14 cellular contexts compared by ENCODE assay signal in the genomic region with DNA sequence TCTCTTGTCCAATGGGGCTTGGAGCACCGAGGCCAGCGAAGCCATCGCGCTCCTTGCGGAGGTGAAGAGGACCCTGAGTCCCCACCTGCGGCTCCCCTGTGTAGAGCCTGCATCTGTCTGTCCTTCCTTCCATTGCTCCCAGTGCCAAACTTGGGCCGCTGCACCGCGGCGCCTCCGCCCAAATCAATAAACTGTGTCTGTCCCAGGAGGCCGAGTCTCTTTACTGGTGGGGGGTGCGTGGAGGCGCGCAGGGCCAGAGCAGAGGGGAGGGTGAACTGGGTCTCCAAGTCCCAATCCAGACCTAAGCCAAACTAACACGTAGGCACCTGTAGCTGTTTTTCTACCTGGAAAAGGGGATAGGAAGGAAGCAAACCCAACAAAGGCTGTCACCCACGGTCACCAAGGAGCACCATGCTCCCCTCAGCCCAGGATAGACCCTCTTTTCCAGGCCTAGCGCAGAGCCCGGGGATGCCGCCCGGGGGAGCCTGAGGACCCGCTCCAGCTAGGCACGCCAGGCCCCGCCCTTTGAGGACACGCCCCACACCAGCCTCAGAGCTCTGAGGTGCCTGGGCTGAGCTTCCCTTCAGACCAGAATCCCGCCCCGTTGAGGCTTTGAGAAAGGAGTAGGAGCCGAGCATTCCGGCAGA. TPM values are rescaled to one million over a fixed set of nuclear protein-coding genes. Genes with fewer than 3 reads are reported as not detected.
DNase-seq lines count a peak whose midpoint lies in the region; TF ChIP-seq lines count a peak whose summit lies in the region.
"Had no signal": no experiment of that assay in that cellular context is flagged by ENCODE, and none has a peak within 500 bp of the region (broad histone marks: within the 10 kb centered on the region; RNA-seq: fewer than 3 reads in every experiment).

No MANE protein-coding gene starts in this region.

- no peak for TF ChIP-seq POLR2A in spleen (IDR thresholded peaks at IDR 0.05)

- peaks cover 99% of the 10 kb centered on the region for H3K27me3 ChIP-seq in endodermal cell (ENCODE audit: control insufficient read depth, insufficient read depth, low read length, poor library complexity, severe bottlenecking)
- H3K27me3 ChIP-seq in spleen (replicated peaks in 1 of 7), result peaks cover 2 to 100% (median 88%) of the 10 kb centered on the region in 7 donors

- peaks cover 7% of the 10 kb centered on the region for H3K9me3 Mint-ChIP-seq in activated CD4-positive, alpha-beta T cell treated with anti-CD3 and anti-CD28 coated beads, Interleukin-2, amount 10 ng/mL, durations not matched to agents 24 days and 14 days
- H3K9me3 Mint-ChIP-seq in endodermal cell, result peaks cover 16% of the 10 kb centered on the region

- peak overlapping the region; percentile 48 for H3K27ac Mint-ChIP-seq in activated CD4-positive, alpha-beta T cell treated with anti-CD3 and anti-CD28 coated beads, Interleukin-2, amount 10 ng/mL, durations not matched to agents 24 days and 14 days
- no peak overlapping the region for H3K27ac Mint-ChIP-seq in endodermal cell
- H3K27ac Mint-ChIP-seq: activated CD4-positive, alpha-beta T cell treated with anti-CD3 and anti-CD28 coated beads for 36 hours had no signal

- H3K27ac ChIP-seq in endodermal cell (ENCODE audit: low read depth, low read length) (no peak overlapping the region), spleen (no peak overlapping the region)
- H3K27ac ChIP-seq: dorsolateral prefrontal cortex, gastroesophageal sphincter had no signal

- WGBS in endodermal cell (ENCODE audit: insufficient coverage in 1 of 2, insufficient read length in 1 of 2), 2 experiments, result 6 to 10% methylated on average over 12 to 29 of the region's 29 CpGs
- 10 to 18% (median 11%) methylated on average over 21 to 29 of the region's 29 CpGs for WGBS in spleen, 5 donors

- intact Hi-C loops in activated CD4-positive, alpha-beta T cell treated with anti-CD3 and anti-CD28 coated beads, Interleukin-2, amount 10 ng/mL, durations not matched to agents 24 days and 14 days (cut with micrococcal nuclease), result loop anchor here (10.0 kb wide), 1 partner anchor 1382 kb away; no protein-coding TSS in a partner anchor
- intact Hi-C loops in spleen (cut with DNase I; ENCODE audit: low total_unique reads), result no loop called here

- H3K36me3 ChIP-seq in endodermal cell (ENCODE audit: control insufficient read depth, insufficient read depth, low read length), result no peaks in the 10 kb centered on the region
- H3K36me3 ChIP-seq in spleen, result no peaks in the 10 kb centered on the region
- H3K36me3 ChIP-seq: gastroesophageal sphincter had no signal

- no peak for DNase-seq in activated CD4-positive, alpha-beta T cell treated with anti-CD3 and anti-CD28 coated beads, Interleukin-2, amount 10 ng/mL, durations not matched to agents 24 days and 14 days
- DNase-seq in activated CD4-positive, alpha-beta T cell treated with anti-CD3 and anti-CD28 coated beads, Interleukin-2, amount 50 U/mL, for 48 hours, result no peak
- DNase-seq in NCI-H526 treated with DMSO at 0.1 percent for 48 hours (lab: John Stamatoyannopoulos, UW), result peak; percentile 53
- DNase-seq in endodermal cell, result peak; percentile 93
- DNase-seq in spleen, result peak; percentile 47
- DNase-seq in AG08396 (ENCODE audit: low spot score), result no peak
- no peak for DNase-seq in NCI-H774 (lab: John Stamatoyannopoulos, UW)
- no peak for DNase-seq in EL
- DNase-seq: activated CD4-positive, alpha-beta T cell treated with anti-CD3 and anti-CD28 coated beads for 36 hours; NCI-H2171; SHP77 treated with DMSO at 0.1 percent for 48 hours had no signal

- no peak overlapping the region for H3K9ac ChIP-seq in endodermal cell (ENCODE audit: extremely low read depth, low read length, poor library complexity, severe bottlenecking)

- H3K4me3 Mint-ChIP-seq in activated CD4-positive, alpha-beta T cell treated with anti-CD3 and anti-CD28 coated beads, Interleukin-2, amount 10 ng/mL, durations not matched to agents 24 days and 14 days, result peak overlapping the region; percentile 41
- no peak overlapping the region for H3K4me3 Mint-ChIP-seq in endodermal cell
- H3K4me3 Mint-ChIP-seq: activated CD4-positive, alpha-beta T cell treated with anti-CD3 and anti-CD28 coated beads for 36 hours had no signal

- no peaks in the 10 kb centered on the region for H3K9me3 ChIP-seq in endodermal cell (ENCODE audit: control insufficient read depth, low read length)
- peaks cover 0 to 18% (median 0%) of the 10 kb centered on the region in 8 donors for H3K9me3 ChIP-seq in spleen
- H3K9me3 ChIP-seq: gastroesophageal sphincter had no signal

- peaks cover 3% of the 10 kb centered on the region for H3K36me3 Mint-ChIP-seq in activated CD4-positive, alpha-beta T cell treated with anti-CD3 and anti-CD28 coated beads, Interleukin-2, amount 10 ng/mL, durations not matched to agents 24 days and 14 days (ENCODE audit: low read depth)
- H3K36me3 Mint-ChIP-seq in endodermal cell (ENCODE audit: low read depth), result peaks cover 3% of the 10 kb centered on the region

- H3K4me3 ChIP-seq in endodermal cell (ENCODE audit: low read length) (no peak overlapping the region), spleen (no peak overlapping the region)
- H3K4me3 ChIP-seq: gastroesophageal sphincter had no signal

- H3K4me1 ChIP-seq in endodermal cell (ENCODE audit: control insufficient read depth, insufficient read depth, low read length) (no peaks in the 10 kb centered on the region), spleen (peaks cover 0 to 36% (median 15%) of the 10 kb centered on the region in 6 donors)

- TF ChIP-seq CTCF in endodermal cell (conservative IDR thresholded peaks at IDR 0.05) (peak; percentile 51), spleen (IDR thresholded peaks at IDR 0.05 in 8 of 11, conservative IDR thresholded peaks at IDR 0.05 in 3 of 11) (no peak)

- peaks cover 2% of the 10 kb centered on the region for H3K4me1 Mint-ChIP-seq in activated CD4-positive, alpha-beta T cell treated with anti-CD3 and anti-CD28 coated beads, Interleukin-2, amount 10 ng/mL, durations not matched to agents 24 days and 14 days
- H3K4me1 Mint-ChIP-seq in endodermal cell, result peaks cover 14% of the 10 kb centered on the region

- H3K27me3 Mint-ChIP-seq in activated CD4-positive, alpha-beta T cell treated with anti-CD3 and anti-CD28 coated beads, Interleukin-2, amount 10 ng/mL, durations not matched to agents 24 days and 14 days, result peaks cover 62% of the 10 kb centered on the region
- peaks cover 98% of the 10 kb centered on the region for H3K27me3 Mint-ChIP-seq in endodermal cell (ENCODE audit: insufficient read depth)

RNA-seq across cellular contexts. Expression of a gene that starts 1.2 kb away (rescaled TPM):
- total RNA-seq in activated CD4-positive, alpha-beta T cell treated with anti-CD3 and anti-CD28 coated beads, Interleukin-2, amount 10 ng/mL, durations not matched to agents 24 days and 14 days, result 0.24 TPM in 1 of 2 replicates, not detected in the other
- total RNA-seq in endodermal cell, result not detected
- polyA plus RNA-seq in endodermal cell (2013, experiment 1 of 2), result 1.1 TPM
- 1.1 TPM for polyA plus RNA-seq in endodermal cell (2013, experiment 2 of 2)
- not detected for total RNA-seq in spleen
- not detected for polyA plus RNA-seq in spleen
- total RNA-seq: activated CD4-positive, alpha-beta T cell treated with anti-CD3 and anti-CD28 coated beads for 36 hours; dorsolateral prefrontal cortex; lung microvascular endothelial cell had no signal

RNA-seq across cellular contexts. Expression of a gene that starts 2.5 kb away (rescaled TPM):
- not detected in 2 replicates for total RNA-seq in activated CD4-positive, alpha-beta T cell treated with anti-CD3 and anti-CD28 coated beads, Interleukin-2, amount 10 ng/mL, durations not matched to agents 24 days and 14 days
- total RNA-seq in endodermal cell (not detected), spleen (not detected)
- 2.6 TPM for polyA plus RNA-seq in endodermal cell (2013, experiment 1 of 2)
- polyA plus RNA-seq in endodermal cell (2013, experiment 2 of 2), result 2.5 TPM
- not detected for polyA plus RNA-seq in spleen
- total RNA-seq: activated CD4-positive, alpha-beta T cell treated with anti-CD3 and anti-CD28 coated beads for 36 hours; dorsolateral prefrontal cortex; lung microvascular endothelial cell had no signal

Comparison
In these comparisons a context has a peak if more than half of its experiments do, and no peak if none do; other contexts are left out.
1. DNase-seq: peak in NCI-H526 treated with DMSO at 0.1 percent for 48 hours (single experiment), endodermal cell (single experiment) and spleen (single experiment); none in activated CD4-positive, alpha-beta T cell treated with anti-CD3 and anti-CD28 coated beads, Interleukin-2, amount 10 ng/mL, durations not matched to agents 24 days and 14 days (single experiment), activated CD4-positive, alpha-beta T cell treated with anti-CD3 and anti-CD28 coated beads, Interleukin-2, amount 50 U/mL, for 48 hours (0 of 2), AG08396 (single experiment), NCI-H774 (single experiment) and EL (single experiment).